10 cellular contexts compared by ENCODE assay signal in genomic region chr2:55063713-55064323, GRCh38. TPM values are rescaled to one million over a fixed set of nuclear protein-coding genes. Genes with fewer than 3 reads are reported as not detected.
A peak's percentile ranks its signal among the peaks of the same experiment; 100 is the strongest.
DNase-seq lines count a peak whose midpoint lies in the region; ATAC-seq, FAIRE-seq and TF ChIP-seq lines count a peak whose summit lies in the region.
"Had no signal": no experiment of that assay in that cellular context is flagged by ENCODE, and none has a peak within 500 bp of the region (broad histone marks: within the 10 kb centered on the region; RNA-seq: fewer than 3 reads in every experiment).

No MANE protein-coding gene starts in this region.

- no peak overlapping the region for H3K4me3 Mint-ChIP-seq in activated naive CD4-positive, alpha-beta T cell treated with anti-CD3 and anti-CD28 coated beads for 36 hours
- no peak overlapping the region for H3K4me3 Mint-ChIP-seq in activated naive CD4-positive, alpha-beta T cell treated with anti-CD3 and anti-CD28 coated beads, Interleukin-2, amount 10 ng/mL, durations not matched to agents 7 days and 5 days
- H3K4me3 Mint-ChIP-seq: activated T-cell treated with anti-CD3 and anti-CD28 coated beads, Interleukin-2, amount 50 U/mL, for 24 hours had no signal

- no peaks in the 10 kb centered on the region for H3K4me1 ChIP-seq in small intestine (ENCODE audit: control insufficient read depth in 2 of 2, insufficient read depth in 1 of 2, low read depth in 1 of 2, low read length in 1 of 2)

- in situ Hi-C loops in brain microvascular endothelial cell (cut with HindIII; ENCODE audit: low pct_ligation_motif_present, low sequenced_read_pairs): no loop called here

- DNase-seq in activated naive CD4-positive, alpha-beta T cell treated with anti-CD3 and anti-CD28 coated beads for 36 hours: peak; percentile 7
- DNase-seq in activated naive CD4-positive, alpha-beta T cell treated with anti-CD3 and anti-CD28 coated beads, Interleukin-2, amount 10 ng/mL, durations not matched to agents 7 days and 5 days: no peak
- DNase-seq in Kasumi-1 (lab: John Stamatoyannopoulos, UW) (peak; percentile 7 to 10), brain microvascular endothelial cell (no peak), small intestine (peak; percentile 18), NCI-H226 (no peak), NCI-H1694 (lab: John Stamatoyannopoulos, UW) (no peak)
- DNase-seq: activated T-cell treated with anti-CD3 and anti-CD28 coated beads, Interleukin-2, amount 50 U/mL, for 24 hours; HCEC 1CT had no signal

- H3K36me3 ChIP-seq in brain microvascular endothelial cell (replicated peaks): no peaks in the 10 kb centered on the region
- H3K36me3 ChIP-seq in small intestine (ENCODE audit: control insufficient read depth in 2 of 2, insufficient read depth in 2 of 2, low read length in 2 of 2): no peaks in the 10 kb centered on the region

- peak; percentile 36 for TF ChIP-seq CTCF in brain microvascular endothelial cell (IDR thresholded peaks at IDR 0.05; ENCODE audit: low read depth, low read length, missing control alignments)

- no peaks in the 10 kb centered on the region for H3K9me3 Mint-ChIP-seq in activated naive CD4-positive, alpha-beta T cell treated with anti-CD3 and anti-CD28 coated beads for 36 hours
- H3K9me3 Mint-ChIP-seq in activated naive CD4-positive, alpha-beta T cell treated with anti-CD3 and anti-CD28 coated beads, Interleukin-2, amount 10 ng/mL, durations not matched to agents 7 days and 5 days: no peaks in the 10 kb centered on the region
- H3K9me3 Mint-ChIP-seq: activated T-cell treated with anti-CD3 and anti-CD28 coated beads, Interleukin-2, amount 50 U/mL, for 24 hours had no signal

- H3K27me3 ChIP-seq in brain microvascular endothelial cell (replicated peaks): no peaks in the 10 kb centered on the region
- no peaks in the 10 kb centered on the region for H3K27me3 ChIP-seq in small intestine (ENCODE audit: control insufficient read depth in 2 of 2, insufficient read depth in 2 of 2, low read length in 2 of 2)

- CTCF ChIA-PET in activated naive CD4-positive, alpha-beta T cell treated with anti-CD3 and anti-CD28 coated beads for 36 hours (lab: Charles Lee): no interaction called here
- CTCF ChIA-PET in activated naive CD4-positive, alpha-beta T cell treated with anti-CD3 and anti-CD28 coated beads, Interleukin-2, amount 10 ng/mL, durations not matched to agents 7 days and 5 days (lab: Charles Lee): no interaction called here

- H3K4me3 ChIP-seq in brain microvascular endothelial cell (ENCODE audit: low read depth, low read length) (no peak overlapping the region), small intestine (ENCODE audit: low read depth in 1 of 2, low read length in 2 of 2) (no peak overlapping the region)

- no peaks in the 10 kb centered on the region for H3K36me3 Mint-ChIP-seq in activated naive CD4-positive, alpha-beta T cell treated with anti-CD3 and anti-CD28 coated beads for 36 hours (ENCODE audit: low read depth)
- H3K36me3 Mint-ChIP-seq in activated naive CD4-positive, alpha-beta T cell treated with anti-CD3 and anti-CD28 coated beads, Interleukin-2, amount 10 ng/mL, durations not matched to agents 7 days and 5 days: no peaks in the 10 kb centered on the region

- H3K27me3 Mint-ChIP-seq in activated naive CD4-positive, alpha-beta T cell treated with anti-CD3 and anti-CD28 coated beads for 36 hours (ENCODE audit: low read depth): no peaks in the 10 kb centered on the region
- H3K27me3 Mint-ChIP-seq in activated naive CD4-positive, alpha-beta T cell treated with anti-CD3 and anti-CD28 coated beads, Interleukin-2, amount 10 ng/mL, durations not matched to agents 7 days and 5 days: no peaks in the 10 kb centered on the region
- H3K27me3 Mint-ChIP-seq: activated T-cell treated with anti-CD3 and anti-CD28 coated beads, Interleukin-2, amount 50 U/mL, for 24 hours had no signal

- FAIRE-seq in small intestine (lab: Jason Lieb, UNC): no peak

- WGBS in small intestine, 3 donors: 70 to 76% (median 73%) methylated on average over 6 of the region's 6 CpGs

- H3K9me3 ChIP-seq in small intestine (ENCODE audit: control insufficient read depth, low read depth): no peaks in the 10 kb centered on the region

- no peaks in the 10 kb centered on the region for H3K4me1 Mint-ChIP-seq in activated naive CD4-positive, alpha-beta T cell treated with anti-CD3 and anti-CD28 coated beads for 36 hours (ENCODE audit: low read depth)
- peaks cover 3% of the 10 kb centered on the region for H3K4me1 Mint-ChIP-seq in activated naive CD4-positive, alpha-beta T cell treated with anti-CD3 and anti-CD28 coated beads, Interleukin-2, amount 10 ng/mL, durations not matched to agents 7 days and 5 days

- no peak overlapping the region for H3K27ac ChIP-seq in brain microvascular endothelial cell
- H3K27ac ChIP-seq in small intestine (ENCODE audit: low read depth in 1 of 2, low read length in 1 of 2): no peak overlapping the region

- intact Hi-C loops in activated naive CD4-positive, alpha-beta T cell treated with anti-CD3 and anti-CD28 coated beads for 36 hours (cut with micrococcal nuclease): no loop called here

- no peak for ATAC-seq in HG03457 (IDR thresholded peaks at IDR 0.05; ENCODE audit: unreplicated experiment)

- H3K27ac Mint-ChIP-seq in activated naive CD4-positive, alpha-beta T cell treated with anti-CD3 and anti-CD28 coated beads for 36 hours: no peak overlapping the region
- H3K27ac Mint-ChIP-seq in activated naive CD4-positive, alpha-beta T cell treated with anti-CD3 and anti-CD28 coated beads, Interleukin-2, amount 10 ng/mL, durations not matched to agents 7 days and 5 days: no peak overlapping the region

RNA-seq across cellular contexts. Expression of gene RTN4, which starts 13.6 kb away (rescaled TPM):
- 10 to 100 TPM; 76.4 to 76.7 TPM for total RNA-seq in activated naive CD4-positive, alpha-beta T cell treated with anti-CD3 and anti-CD28 coated beads for 36 hours
- polyA plus RNA-seq in small intestine: 100 to 1,000 TPM in 2 of 3 donors, 10 to 100 TPM in 1; 98.1 to 163 (median 152) TPM

Comparison
In these comparisons a context has a peak if more than half of its experiments do, and no peak if none do; other contexts are left out.
1. DNase-seq: peak in activated naive CD4-positive, alpha-beta T cell treated with anti-CD3 and anti-CD28 coated beads for 36 hours (single experiment), Kasumi-1 (2 of 2) and small intestine (single experiment); none in activated naive CD4-positive, alpha-beta T cell treated with anti-CD3 and anti-CD28 coated beads, Interleukin-2, amount 10 ng/mL, durations not matched to agents 7 days and 5 days (single experiment), brain microvascular endothelial cell (single experiment), NCI-H226 (single experiment) and NCI-H1694 (single experiment).